Comparison of ENCODE assay signal across 10 cellular contexts in the genomic region with DNA sequence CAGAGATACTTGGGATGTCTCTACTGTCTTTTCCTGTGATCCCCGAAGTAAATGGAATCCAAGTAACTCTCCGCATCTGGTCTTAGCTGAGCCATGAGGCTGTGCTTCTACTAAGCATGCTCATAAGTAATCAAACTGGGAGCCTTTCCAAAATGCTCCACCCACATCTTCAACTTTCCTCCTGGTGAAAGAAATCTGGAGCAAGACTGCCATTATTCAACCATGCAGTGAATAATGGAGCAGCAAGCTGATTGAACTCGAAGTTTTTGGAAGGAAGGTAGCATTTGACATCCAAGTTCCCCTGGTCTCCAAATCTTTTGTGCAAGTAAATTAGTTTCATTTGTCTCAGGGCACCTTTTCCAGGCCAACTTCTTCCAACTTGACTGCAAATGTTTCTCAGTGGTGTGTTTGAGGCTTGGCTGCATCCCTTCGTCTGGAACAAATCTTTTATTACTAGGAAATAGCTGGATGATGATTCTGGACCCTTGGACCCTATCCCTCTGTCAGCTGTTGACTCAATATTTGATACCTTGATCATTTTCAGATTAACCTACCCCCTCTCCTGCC. TPM values are rescaled to one million over a fixed set of nuclear protein-coding genes. Genes with fewer than 3 reads are reported as not detected.
A peak's percentile ranks its signal among the peaks of the same experiment; 100 is the strongest.
DNase-seq lines count a peak whose midpoint lies in the region; ATAC-seq and TF ChIP-seq lines count a peak whose summit lies in the region.
"Had no signal": no experiment of that assay in that cellular context is flagged by ENCODE, and none has a peak within 500 bp of the region (broad histone marks: within the 10 kb centered on the region; RNA-seq: fewer than 3 reads in every experiment).

No MANE protein-coding gene starts in this region.

- no peaks in the 10 kb centered on the region for H4K20me1 ChIP-seq in fibroblast of lung (ENCODE audit: control insufficient read depth, extremely low read depth, insufficient read depth, low read length)

- H3K4me3 ChIP-seq in fibroblast of lung (replicated peaks in 1 of 4; ENCODE audit: control extremely low read depth in 1 of 4, insufficient read depth in 1 of 4, low read depth in 3 of 4, low read length in 4 of 4) = no peak overlapping the region
- peak overlapping the region in 1 of 2 experiments; percentile 53 for H3K4me3 ChIP-seq in mesenchymal stem cell (ENCODE audit: insufficient read depth in 1 of 2, low read depth in 1 of 2, low read length in 2 of 2)
- H3K4me3 ChIP-seq in tibial artery = no peak overlapping the region

- H3K27me3 ChIP-seq in fibroblast of lung (ENCODE audit: control insufficient read depth, insufficient read depth, low read length) (no peaks in the 10 kb centered on the region), mesenchymal stem cell (ENCODE audit: control insufficient read depth in 1 of 2, insufficient read depth in 1 of 2, low read length in 2 of 2) (no peaks in the 10 kb centered on the region), tibial artery (no peaks in the 10 kb centered on the region)

- H2BK120ac ChIP-seq in mesenchymal stem cell (ENCODE audit: low read depth, low read length) = no peak overlapping the region

- no peak overlapping the region for H2BK15ac ChIP-seq in mesenchymal stem cell (ENCODE audit: low read depth, poor library complexity, severe bottlenecking)

- peak overlapping the region; percentile 1 for H2AK5ac ChIP-seq in mesenchymal stem cell (ENCODE audit: low read length, severe bottlenecking)

- ATAC-seq in HG03095 (IDR thresholded peaks at IDR 0.05; ENCODE audit: unreplicated experiment) (no peak), GM21825 (IDR thresholded peaks at IDR 0.05; ENCODE audit: unreplicated experiment) (no peak), HG02870 (IDR thresholded peaks at IDR 0.05; ENCODE audit: unreplicated experiment) (no peak)

- H3K23ac ChIP-seq in mesenchymal stem cell (ENCODE audit: low read length in 2 of 2) = no peak overlapping the region

- peaks cover 10% of the 10 kb centered on the region for H3K4me1 ChIP-seq in fibroblast of lung (ENCODE audit: control insufficient read depth, extremely low read depth, insufficient read depth, low read length)
- H3K4me1 ChIP-seq in mesenchymal stem cell (ENCODE audit: control insufficient read depth, insufficient read depth, low read depth, low read length) = peaks cover 15% of the 10 kb centered on the region
- H3K4me1 ChIP-seq in tibial artery = peaks cover 0 to 71% (median 37%) of the 10 kb centered on the region in 4 donors

- TF ChIP-seq CTCF in fibroblast of lung (conservative IDR thresholded peaks at IDR 0.05 in 1 of 2, IDR thresholded peaks at IDR 0.05 in 1 of 2; ENCODE audit: low read depth in 1 of 2, low read length in 2 of 2) (no peak), tibial artery (IDR thresholded peaks at IDR 0.05) (no peak)

- H3K18ac ChIP-seq in mesenchymal stem cell (ENCODE audit: low read depth in 1 of 2, low read length in 2 of 2) = no peak overlapping the region

- peak overlapping the region; percentile 46 for H3K4me2 ChIP-seq in fibroblast of lung (ENCODE audit: extremely low read depth, insufficient read depth, low read length)
- no peak overlapping the region for H3K4me2 ChIP-seq in mesenchymal stem cell (ENCODE audit: low read length, poor library complexity, severe bottlenecking)

- no peak overlapping the region for H3K14ac ChIP-seq in mesenchymal stem cell (ENCODE audit: low read length in 2 of 2)

- H3K9ac ChIP-seq in fibroblast of lung (ENCODE audit: insufficient read depth, low read length) (no peak overlapping the region), mesenchymal stem cell (ENCODE audit: low read length) (no peak overlapping the region)

- H3K79me1 ChIP-seq in mesenchymal stem cell (replicated peaks; ENCODE audit: low read length, poor library complexity, severe bottlenecking) = peaks cover 10% of the 10 kb centered on the region

- H2AFZ ChIP-seq in fibroblast of lung (ENCODE audit: low read length) (no peak overlapping the region), mesenchymal stem cell (ENCODE audit: low read depth, low read length) (no peak overlapping the region)

- H3K4ac ChIP-seq in mesenchymal stem cell (ENCODE audit: low read depth in 1 of 2, low read length in 2 of 2) = no peak overlapping the region

- no peak overlapping the region for H2BK12ac ChIP-seq in mesenchymal stem cell (ENCODE audit: low read length in 2 of 2)

- peak; percentile 72 to 88 for DNase-seq in NCI-H446 (lab: John Stamatoyannopoulos, UW)
- DNase-seq in fibroblast of lung (ENCODE audit: low read depth in 2 of 2) = peak; percentile 89 to 94
- DNase-seq in mesenchymal stem cell = no peak
- peak in 1 of 2 donors; percentile 74 for DNase-seq in tibial artery
- DNase-seq: activated CD8-positive, alpha-beta memory T cell treated with anti-CD3 and anti-CD28 coated beads, Interleukin-2, amount 50 U/mL, for 4 hours; NCI-H1436; stimulated activated naive CD4-positive, alpha-beta T cell had no signal

- H3K27ac ChIP-seq in fibroblast of lung (ENCODE audit: insufficient read depth, low read length) = no peak overlapping the region
- peak overlapping the region; percentile 79 for H3K27ac ChIP-seq in mesenchymal stem cell (ENCODE audit: low read length, poor library complexity, severe bottlenecking)
- peak overlapping the region; percentile 61 to 75 for H3K27ac ChIP-seq in tibial artery

- H3K9me3 ChIP-seq in fibroblast of lung (ENCODE audit: control insufficient read depth, insufficient read depth, low read depth, low read length) (no peaks in the 10 kb centered on the region), mesenchymal stem cell (ENCODE audit: control insufficient read depth, low read length) (no peaks in the 10 kb centered on the region), tibial artery (no peaks in the 10 kb centered on the region)

- H3K79me2 ChIP-seq in fibroblast of lung (ENCODE audit: control insufficient read depth, insufficient read depth, low read length) = no peaks in the 10 kb centered on the region

- no peak overlapping the region for H4K8ac ChIP-seq in mesenchymal stem cell (ENCODE audit: low read length)

- 97% methylated on average over 4 of the region's 4 CpGs for WGBS in mesenchymal stem cell

- H2BK5ac ChIP-seq in mesenchymal stem cell (ENCODE audit: low read depth, low read length, poor library complexity, severe bottlenecking) = no peak overlapping the region

- intact Hi-C loops in tibial artery (cut with DNase I; ENCODE audit: low total_unique reads) = no loop called here

- no peaks in the 10 kb centered on the region for H3K36me3 ChIP-seq in fibroblast of lung (ENCODE audit: control insufficient read depth, insufficient read depth, low read length)
- peaks cover 6 to 14% of the 10 kb centered on the region in 2 experiments for H3K36me3 ChIP-seq in mesenchymal stem cell (ENCODE audit: control insufficient read depth in 1 of 2, insufficient read depth in 2 of 2, low read depth in 1 of 2, low read length in 2 of 2)
- H3K36me3 ChIP-seq in tibial artery = no peaks in the 10 kb centered on the region

- H4K91ac ChIP-seq in mesenchymal stem cell (ENCODE audit: low read length) = no peak overlapping the region

RNA-seq across cellular contexts. Expression of gene GXYLT2, which starts 19.4 kb away (rescaled TPM):
- 6.6 and 14.1 TPM in 2 replicates for total RNA-seq in fibroblast of lung
- 13.7 and 25.9 TPM in 2 replicates for polyA plus RNA-seq in fibroblast of lung
- 5.8 and 13.3 TPM in 2 replicates for polyA plus RNA-seq in fibroblast of lung (2012)
- polyA minus RNA-seq in fibroblast of lung (ENCODE audit: low replicate concordance) = 16.2 and 29.8 TPM in 2 replicates
- polyA plus RNA-seq in mesenchymal stem cell (2013, experiment 1 of 2) = 9.0 TPM
- 9.1 TPM for polyA plus RNA-seq in mesenchymal stem cell (2013, experiment 2 of 2)

RNA-seq across cellular contexts. Expression of gene SHQ1, which starts 59.0 kb away (rescaled TPM):
- total RNA-seq in fibroblast of lung = 12.2 and 15.9 TPM in 2 replicates
- 15.2 and 15.5 TPM in 2 replicates for polyA plus RNA-seq in fibroblast of lung
- polyA plus RNA-seq in fibroblast of lung (2012) = 12.1 and 12.4 TPM in 2 replicates
- polyA minus RNA-seq in fibroblast of lung (ENCODE audit: low replicate concordance) = 3.9 and 4.7 TPM in 2 replicates
- 8.9 TPM for polyA plus RNA-seq in mesenchymal stem cell (2013, experiment 1 of 2)
- 8.9 TPM for polyA plus RNA-seq in mesenchymal stem cell (2013, experiment 2 of 2)
